In genomic region chr3:171380084-171380483, GRCh38 we compare ENCODE assay signal across 24 cellular contexts.
"Had no signal": no experiment of that assay in that cellular context is flagged by ENCODE, and none has a peak within 500 bp of the region (broad histone marks: within the 10 kb centered on the region; RNA-seq: fewer than 3 reads in every experiment).

No MANE protein-coding gene starts in this region.

- H3K9me3 ChIP-seq: Peyer's patch, SJSA1 had no signal

- H3K27me3 Mint-ChIP-seq: activated CD4-positive, alpha-beta memory T cell treated with anti-CD3 and anti-CD28 coated beads, Interleukin-2, amount 10 ng/mL, durations not matched to agents 7 days and 5 days; activated CD4-positive, alpha-beta T cell treated with anti-CD3 and anti-CD28 coated beads for 36 hours; activated naive CD4-positive, alpha-beta T cell treated with anti-CD3 and anti-CD28 coated beads, Interleukin-2, amount 10 ng/mL, durations not matched to agents 7 days and 5 days; activated naive CD8-positive, alpha-beta T cell treated with anti-CD3 and anti-CD28 coated beads for 36 hours had no signal

- H3K36me3 ChIP-seq: Peyer's patch, SJSA1, WERI-Rb-1 had no signal

- ATAC-seq: activated CD4-positive, alpha-beta T cell treated with anti-CD3 and anti-CD28 coated beads for 36 hours; activated T-cell treated with anti-CD3 and anti-CD28 coated beads, Interleukin-2, amount 50 U/mL, for 72 hours; K562 had no signal

- H3K27ac ChIP-seq: Peyer's patch, RWPE1, SJSA1, WERI-Rb-1 had no signal

- H3K4me3 ChIP-seq: K562, Peyer's patch, SJSA1 had no signal

- H3K27ac Mint-ChIP-seq: activated CD4-positive, alpha-beta memory T cell treated with anti-CD3 and anti-CD28 coated beads, Interleukin-2, amount 10 ng/mL, durations not matched to agents 7 days and 5 days; activated CD4-positive, alpha-beta T cell treated with anti-CD3 and anti-CD28 coated beads for 36 hours; activated naive CD4-positive, alpha-beta T cell treated with anti-CD3 and anti-CD28 coated beads, Interleukin-2, amount 10 ng/mL, durations not matched to agents 7 days and 5 days; activated naive CD8-positive, alpha-beta T cell treated with anti-CD3 and anti-CD28 coated beads for 36 hours; activated T-cell treated with anti-CD3 and anti-CD28 coated beads, Interleukin-2, amount 50 U/mL, for 72 hours; activated T-helper 2 cell treated with anti-CD3 and anti-CD28 coated beads, Interferon-gamma antibody, Interleukin-2, Interleukin-4, amounts not matched to agents 10 μg/mL and 5 μg/mL and 100 μg/mL, durations not matched to agents 14 hours and 24 hours and 36 hours had no signal

- H3K27me3 ChIP-seq: Peyer's patch, SJSA1 had no signal

- H3K9me3 Mint-ChIP-seq: activated CD4-positive, alpha-beta memory T cell treated with anti-CD3 and anti-CD28 coated beads, Interleukin-2, amount 10 ng/mL, durations not matched to agents 7 days and 5 days; activated naive CD4-positive, alpha-beta T cell treated with anti-CD3 and anti-CD28 coated beads, Interleukin-2, amount 10 ng/mL, durations not matched to agents 7 days and 5 days; activated naive CD8-positive, alpha-beta T cell treated with anti-CD3 and anti-CD28 coated beads for 36 hours; activated T-cell treated with anti-CD3 and anti-CD28 coated beads, Interleukin-2, amount 50 U/mL, for 72 hours; activated T-helper 2 cell treated with anti-CD3 and anti-CD28 coated beads, Interferon-gamma antibody, Interleukin-2, Interleukin-4, amounts not matched to agents 10 μg/mL and 5 μg/mL and 100 μg/mL, durations not matched to agents 14 hours and 24 hours and 36 hours had no signal

- DNase-seq: activated CD4-positive, alpha-beta memory T cell treated with anti-CD3 and anti-CD28 coated beads, Interleukin-2, amount 10 ng/mL, durations not matched to agents 7 days and 5 days; activated CD4-positive, alpha-beta T cell treated with anti-CD3 and anti-CD28 coated beads for 36 hours; activated CD4-positive, alpha-beta T cell treated with anti-CD3 and anti-CD28 coated beads, Interleukin-2, amount 50 U/mL, for 1 hour; activated CD8-positive, alpha-beta memory T cell treated with anti-CD3 and anti-CD28 coated beads, Interleukin-2, amount 50 U/mL, for 4 hours; activated gamma-delta T cell treated with Interleukin-2 at 50 U/mL for 16 hours; activated naive CD4-positive, alpha-beta T cell treated with anti-CD3 and anti-CD28 coated beads, Interleukin-2, amount 10 ng/mL, durations not matched to agents 7 days and 5 days; activated naive CD8-positive, alpha-beta T cell treated with anti-CD3 and anti-CD28 coated beads for 36 hours; activated T-cell treated with anti-CD3 and anti-CD28 coated beads, Interleukin-2, amount 50 U/mL, for 72 hours; anterior cingulate cortex; Karpas-422; MM.1S; NCI-H1105 treated with DMSO at 0.1 percent for 48 hours; NCI-H1436 treated with DMSO at 0.1 percent for 48 hours; NCI-H187; NCI-H2081; Peyer's patch; Right ventricle myocardium superior; T-helper 2 cell; T1000; WERI-Rb-1 had no signal

- H3K4me3 Mint-ChIP-seq: activated CD4-positive, alpha-beta memory T cell treated with anti-CD3 and anti-CD28 coated beads, Interleukin-2, amount 10 ng/mL, durations not matched to agents 7 days and 5 days; activated CD4-positive, alpha-beta T cell treated with anti-CD3 and anti-CD28 coated beads for 36 hours; activated naive CD4-positive, alpha-beta T cell treated with anti-CD3 and anti-CD28 coated beads, Interleukin-2, amount 10 ng/mL, durations not matched to agents 7 days and 5 days; activated naive CD8-positive, alpha-beta T cell treated with anti-CD3 and anti-CD28 coated beads for 36 hours; activated T-cell treated with anti-CD3 and anti-CD28 coated beads, Interleukin-2, amount 50 U/mL, for 72 hours had no signal
